8 cellular contexts compared by ENCODE assay signal in genomic region chr6:143940011-143940597, GRCh38.
A peak's percentile ranks its signal among the peaks of the same experiment; 100 is the strongest.
DNase-seq lines count a peak whose midpoint lies in the region; ATAC-seq and TF ChIP-seq lines count a peak whose summit lies in the region.

No MANE protein-coding gene starts in this region.

- H3K27ac ChIP-seq in CD4-positive, CD25-positive, alpha-beta regulatory T cell (ENCODE audit: insufficient read depth, low read length, poor library complexity, severe bottlenecking): no peak overlapping the region

- no peaks in the 10 kb centered on the region for H3K4me1 ChIP-seq in CD4-positive, CD25-positive, alpha-beta regulatory T cell (ENCODE audit: control insufficient read depth, insufficient read depth, low read length, poor library complexity, severe bottlenecking)

- peaks cover 3% of the 10 kb centered on the region for H3K27me3 ChIP-seq in CD4-positive, CD25-positive, alpha-beta regulatory T cell (ENCODE audit: control insufficient read depth, insufficient read depth, low read length)

- no peaks in the 10 kb centered on the region for H3K9me3 ChIP-seq in CD4-positive, CD25-positive, alpha-beta regulatory T cell (ENCODE audit: control insufficient read depth in 2 of 2, low read length in 2 of 2)

- ATAC-seq in CD4-positive, CD25-positive, alpha-beta regulatory T cell (ENCODE audit: low read depth in 2 of 2): peak; percentile 90 to 91
- ATAC-seq in GM18867 (IDR thresholded peaks at IDR 0.05; ENCODE audit: unreplicated experiment) (peak; percentile 97), HG03039 (IDR thresholded peaks at IDR 0.05; ENCODE audit: unreplicated experiment) (peak; percentile 91)

- no peaks in the 10 kb centered on the region for H3K9me3 Mint-ChIP-seq in CD4-positive, CD25-positive, alpha-beta regulatory T cell
- H3K9me3 Mint-ChIP-seq in activated CD4-positive, alpha-beta T cell treated with anti-CD3 and anti-CD28 coated beads, Interleukin-2, amount 10 ng/mL, durations not matched to agents 7 days and 5 days: no peaks in the 10 kb centered on the region

- H3K27me3 Mint-ChIP-seq in CD4-positive, CD25-positive, alpha-beta regulatory T cell: peaks cover 6% of the 10 kb centered on the region
- peaks cover 2% of the 10 kb centered on the region for H3K27me3 Mint-ChIP-seq in activated CD4-positive, alpha-beta T cell treated with anti-CD3 and anti-CD28 coated beads, Interleukin-2, amount 10 ng/mL, durations not matched to agents 7 days and 5 days

- H3K36me3 ChIP-seq in CD4-positive, CD25-positive, alpha-beta regulatory T cell (ENCODE audit: control insufficient read depth, insufficient read depth, low read length): no peaks in the 10 kb centered on the region

- H3K4me3 Mint-ChIP-seq in CD4-positive, CD25-positive, alpha-beta regulatory T cell: no peak overlapping the region
- no peak overlapping the region for H3K4me3 Mint-ChIP-seq in activated CD4-positive, alpha-beta T cell treated with anti-CD3 and anti-CD28 coated beads, Interleukin-2, amount 10 ng/mL, durations not matched to agents 7 days and 5 days

- POLR2A ChIA-PET in activated CD4-positive, alpha-beta T cell treated with anti-CD3 and anti-CD28 coated beads, Interleukin-2, amount 10 ng/mL, durations not matched to agents 7 days and 5 days (lab: Charles Lee): no interaction called here

- TF ChIP-seq CTCF in epithelial cell of proximal tubule (conservative IDR thresholded peaks at IDR 0.05; ENCODE audit: low read depth, low read length) (peak; percentile 97), retinal pigment epithelial cell (conservative IDR thresholded peaks at IDR 0.05; ENCODE audit: low read depth, low read length) (peak; percentile 95)

- H3K27ac Mint-ChIP-seq in CD4-positive, CD25-positive, alpha-beta regulatory T cell: no peak overlapping the region
- no peak overlapping the region for H3K27ac Mint-ChIP-seq in activated CD4-positive, alpha-beta T cell treated with anti-CD3 and anti-CD28 coated beads, Interleukin-2, amount 10 ng/mL, durations not matched to agents 7 days and 5 days

- DNase-seq in CD4-positive, CD25-positive, alpha-beta regulatory T cell: peak; percentile 43 to 82 (median 64)
- DNase-seq in NCI-H2227 treated with DMSO at 0.1 percent for 48 hours (lab: John Stamatoyannopoulos, UW): peak; percentile 46
- DNase-seq in activated CD4-positive, alpha-beta T cell treated with anti-CD3 and anti-CD28 coated beads, Interleukin-2, amount 10 ng/mL, durations not matched to agents 7 days and 5 days: peak; percentile 70
- DNase-seq in epithelial cell of proximal tubule (ENCODE audit: low read depth): no peak
- no peak for DNase-seq in retinal pigment epithelial cell (ENCODE audit: low read depth)
- DNase-seq in islet precursor cell: no peak

- H3K4me3 ChIP-seq in CD4-positive, CD25-positive, alpha-beta regulatory T cell (ENCODE audit: low read depth, low read length): no peak overlapping the region
- H3K4me3 ChIP-seq in epithelial cell of proximal tubule (ENCODE audit: low read depth, low read length): no peak overlapping the region
- H3K4me3 ChIP-seq in retinal pigment epithelial cell (ENCODE audit: low read length): no peak overlapping the region

- CTCF ChIA-PET in activated CD4-positive, alpha-beta T cell treated with anti-CD3 and anti-CD28 coated beads, Interleukin-2, amount 10 ng/mL, durations not matched to agents 7 days and 5 days (lab: Charles Lee): interaction anchor here (0.9 to 1.9 kb wide), 20 partner anchors 11 to 404 kb away, joined by 3 to 9 read pairs (median 4); partner anchors contain the start of genes LTV1 and PLAGL1

- H3K36me3 Mint-ChIP-seq in CD4-positive, CD25-positive, alpha-beta regulatory T cell: no peaks in the 10 kb centered on the region
- H3K36me3 Mint-ChIP-seq in activated CD4-positive, alpha-beta T cell treated with anti-CD3 and anti-CD28 coated beads, Interleukin-2, amount 10 ng/mL, durations not matched to agents 7 days and 5 days (ENCODE audit: low read depth): no peaks in the 10 kb centered on the region

- H3K4me1 Mint-ChIP-seq in CD4-positive, CD25-positive, alpha-beta regulatory T cell: peaks cover 4 to 10% (median 7%) of the 10 kb centered on the region in 4 donors
- peaks cover 6% of the 10 kb centered on the region for H3K4me1 Mint-ChIP-seq in activated CD4-positive, alpha-beta T cell treated with anti-CD3 and anti-CD28 coated beads, Interleukin-2, amount 10 ng/mL, durations not matched to agents 7 days and 5 days

Comparison
In these comparisons a context has a peak if more than half of its experiments do, and no peak if none do; other contexts are left out.
1. DNase-seq: peak in CD4-positive, CD25-positive, alpha-beta regulatory T cell (3 of 3), NCI-H2227 treated with DMSO at 0.1 percent for 48 hours (single experiment) and activated CD4-positive, alpha-beta T cell treated with anti-CD3 and anti-CD28 coated beads, Interleukin-2, amount 10 ng/mL, durations not matched to agents 7 days and 5 days (single experiment); none in epithelial cell of proximal tubule (single experiment), retinal pigment epithelial cell (single experiment) and islet precursor cell (single experiment).
2. Peak in every context shown above with its lines, with median percentiles within 50 percentile points of each other: ATAC-seq.